In the genomic region with DNA sequence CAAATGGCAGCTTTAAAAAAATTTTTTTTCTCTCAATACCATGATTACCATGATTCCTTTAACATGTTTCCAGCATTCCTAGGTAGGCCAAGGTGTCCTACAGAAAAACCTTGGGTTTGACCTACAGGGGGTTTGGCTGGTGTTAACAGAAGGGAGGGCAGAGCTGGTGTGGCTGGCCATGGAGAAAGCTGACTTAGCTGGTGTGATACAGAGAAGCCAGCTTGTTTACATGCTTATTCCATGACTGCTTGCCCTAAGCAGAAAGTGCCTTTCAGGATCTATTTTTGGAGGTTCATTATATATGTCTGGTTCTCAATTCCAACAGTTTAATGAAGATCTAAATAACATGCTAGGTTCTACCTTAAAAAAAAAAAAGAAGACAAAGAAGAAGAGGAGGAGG, we compare ENCODE assay signal across 16 cellular contexts.
"Had no signal": no experiment of that assay in that cellular context is flagged by ENCODE, and none has a peak within 500 bp of the region (broad histone marks: within the 10 kb centered on the region; RNA-seq: fewer than 3 reads in every experiment).

No MANE protein-coding gene starts in this region.

- ATAC-seq: left lung; stimulated activated memory B cell treated with anti-CD40 and anti-IgM and Interleukin-4, amounts not matched to agents 10 μg/mL and 1 μg/mL and 100 μg/mL, for 72 hours; T-helper 17 cell had no signal

- H3K9me3 ChIP-seq: heart right ventricle, left lung, spleen had no signal

- H3K27me3 ChIP-seq: cardiac muscle cell, heart right ventricle, left lung, spleen had no signal

- H3K27me3 Mint-ChIP-seq: activated naive CD8-positive, alpha-beta T cell treated with anti-CD3 and anti-CD28 coated beads, Interleukin-2, amount 10 ng/mL, durations not matched to agents 7 days and 5 days; activated T-cell treated with anti-CD3 and anti-CD28 coated beads, Interleukin-2, amount 50 U/mL, for 24 hours; stimulated activated memory B cell treated with anti-CD40 and anti-IgM and Interleukin-4, amounts not matched to agents 10 μg/mL and 1 μg/mL and 100 μg/mL, for 72 hours; T-helper 17 cell had no signal

- H2AFZ ChIP-seq: parathyroid adenoma had no signal

- H3K9ac ChIP-seq: parathyroid adenoma had no signal

- H3K4me3 Mint-ChIP-seq: activated naive CD8-positive, alpha-beta T cell treated with anti-CD3 and anti-CD28 coated beads, Interleukin-2, amount 10 ng/mL, durations not matched to agents 7 days and 5 days; activated T-cell treated with anti-CD3 and anti-CD28 coated beads, Interleukin-2, amount 50 U/mL, for 24 hours; stimulated activated memory B cell treated with anti-CD40 and anti-IgM and Interleukin-4, amounts not matched to agents 10 μg/mL and 1 μg/mL and 100 μg/mL, for 72 hours; T-helper 17 cell had no signal

- H3K4me3 ChIP-seq: cardiac muscle cell, heart right ventricle, left lung, spleen had no signal

- H3K27ac ChIP-seq: cardiac muscle cell, left lung, parathyroid adenoma, spleen had no signal

- H3K9me3 Mint-ChIP-seq: activated naive CD8-positive, alpha-beta T cell treated with anti-CD3 and anti-CD28 coated beads, Interleukin-2, amount 10 ng/mL, durations not matched to agents 7 days and 5 days; stimulated activated memory B cell treated with anti-CD40 and anti-IgM and Interleukin-4, amounts not matched to agents 10 μg/mL and 1 μg/mL and 100 μg/mL, for 72 hours had no signal

- DNase-seq: activated CD4-positive, alpha-beta T cell treated with anti-CD3 and anti-CD28 coated beads, Interleukin-2, amount 50 U/mL, for 1 hour; activated CD4-positive, CD25-positive, alpha-beta regulatory T cell; activated effector memory CD4-positive, alpha-beta T cell treated with anti-CD3 and anti-CD28 coated beads, Interleukin-2, amount 50 U/mL, for 16 hours; activated naive CD8-positive, alpha-beta T cell treated with anti-CD3 and anti-CD28 coated beads, Interleukin-2, amount 10 ng/mL, durations not matched to agents 7 days and 5 days; activated T-cell treated with anti-CD3 and anti-CD28 coated beads, Interleukin-2, amount 50 U/mL, for 24 hours; foreskin melanocyte; heart right ventricle; islet precursor cell; left lung; spleen; stimulated activated CD4-positive, alpha-beta T cell treated with anti-CD3 and anti-CD28 coated beads, Interleukin-1b, Interleukin-23, amount 100 ng/mL, for 48 hours; substantia nigra; T-helper 17 cell had no signal

- H3K4me1 ChIP-seq: left lung, spleen had no signal

- H3K27ac Mint-ChIP-seq: activated naive CD8-positive, alpha-beta T cell treated with anti-CD3 and anti-CD28 coated beads, Interleukin-2, amount 10 ng/mL, durations not matched to agents 7 days and 5 days; activated T-cell treated with anti-CD3 and anti-CD28 coated beads, Interleukin-2, amount 50 U/mL, for 24 hours; stimulated activated memory B cell treated with anti-CD40 and anti-IgM and Interleukin-4, amounts not matched to agents 10 μg/mL and 1 μg/mL and 100 μg/mL, for 72 hours; T-helper 17 cell had no signal
